In the genomic region with DNA sequence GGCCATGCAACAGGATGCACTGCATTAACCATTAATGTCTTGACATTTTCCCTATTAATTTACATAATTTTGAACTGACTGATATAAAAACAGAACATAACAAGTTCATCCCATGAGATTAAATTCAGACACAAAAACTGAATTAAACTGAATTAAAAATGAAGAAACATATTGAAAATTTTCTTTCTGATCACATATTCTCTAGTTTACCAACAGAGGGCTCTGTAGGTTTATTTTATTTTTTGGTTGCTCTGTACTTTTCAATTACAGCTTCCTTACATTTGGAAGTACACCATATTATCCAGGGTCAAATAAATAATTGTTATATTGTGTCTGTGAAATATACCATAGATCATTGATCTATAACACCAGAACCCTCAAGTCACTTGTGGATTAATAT, we compare ENCODE assay signal across 10 cellular contexts. TPM values are rescaled to one million over a fixed set of nuclear protein-coding genes. Genes with fewer than 3 reads are reported as not detected.
A peak's percentile ranks its signal among the peaks of the same experiment; 100 is the strongest.
DNase-seq lines count a peak whose midpoint lies in the region; ATAC-seq and TF ChIP-seq lines count a peak whose summit lies in the region.
"Had no signal": no experiment of that assay in that cellular context is flagged by ENCODE, and none has a peak within 500 bp of the region (broad histone marks: within the 10 kb centered on the region; RNA-seq: fewer than 3 reads in every experiment).

No MANE protein-coding gene starts in this region.

- no peak overlapping the region for H3K9ac ChIP-seq in smooth muscle cell (ENCODE audit: low read depth)

- POLR2A ChIA-PET in MCF 10A (lab: Yijun Ruan, JAX): interaction anchor here (0.8 kb wide), 1 partner anchor 1254 kb away, joined by 3 read pairs; no protein-coding TSS in a partner anchor

- H3K27ac ChIP-seq in breast epithelium: no peak overlapping the region
- no peak overlapping the region for H3K27ac ChIP-seq in esophagus muscularis mucosa (replicated peaks in 1 of 4)
- H3K27ac ChIP-seq in smooth muscle cell (ENCODE audit: low read depth): no peak overlapping the region

- peaks cover 21% of the 10 kb centered on the region for H3K27me3 Mint-ChIP-seq in MCF 10A (ENCODE audit: insufficient read depth, unreplicated experiment)
- H3K27me3 Mint-ChIP-seq: CD4-positive, alpha-beta T cell had no signal

- H3K4me2 ChIP-seq in smooth muscle cell: no peak overlapping the region

- DNase-seq in MCF 10A (ENCODE audit: unreplicated experiment) (no peak), breast epithelium (ENCODE audit: low spot score in 2 of 2) (no peak), NCI-H69 (lab: John Stamatoyannopoulos, UW) (peak; percentile 12), esophagus muscularis mucosa (ENCODE audit: extremely low spot score) (no peak), smooth muscle cell (lab: John Stamatoyannopoulos, UW; ENCODE audit: unreplicated experiment) (no peak), head of caudate nucleus (no peak), epidermal melanocyte (ENCODE audit: insufficient read length, low spot score) (no peak)
- DNase-seq: CD4-positive, alpha-beta T cell; NCI-H2171 had no signal

- no peak overlapping the region for H3K27ac Mint-ChIP-seq in MCF 10A (ENCODE audit: low read depth, unreplicated experiment)
- H3K27ac Mint-ChIP-seq: CD4-positive, alpha-beta T cell had no signal

- no TSS peak for BruUV-seq in MCF 10A (replicated peaks; lab: Mats Ljungman, UMichigan)

- H4K20me1 ChIP-seq in smooth muscle cell (ENCODE audit: low read depth): no peaks in the 10 kb centered on the region

- peak; percentile 36 for TF ChIP-seq CTCF in MCF 10A (IDR thresholded peaks at IDR 0.05; ENCODE audit: unreplicated experiment)
- peak in 1 of 3 donors; percentile 11 for TF ChIP-seq CTCF in breast epithelium (IDR thresholded peaks at IDR 0.05)
- peak; percentile 15 to 32 (median 26) for TF ChIP-seq CTCF in esophagus muscularis mucosa (IDR thresholded peaks at IDR 0.05)
- peak; percentile 35 for TF ChIP-seq CTCF in smooth muscle cell (IDR thresholded peaks at IDR 0.05; ENCODE audit: borderline replicate concordance, insufficient read depth, poor library complexity, severe bottlenecking)

- no peak overlapping the region for H3K4me3 Mint-ChIP-seq in MCF 10A (ENCODE audit: unreplicated experiment)
- H3K4me3 Mint-ChIP-seq: CD4-positive, alpha-beta T cell had no signal

- no peak for TF ChIP-seq EP300 in esophagus muscularis mucosa (IDR thresholded peaks at IDR 0.05)

- no peaks in the 10 kb centered on the region for H3K9me3 Mint-ChIP-seq in MCF 10A (ENCODE audit: unreplicated experiment)

- no peaks in the 10 kb centered on the region for H3K4me1 Mint-ChIP-seq in MCF 10A (ENCODE audit: insufficient read depth, unreplicated experiment)

- H3K4me3 ChIP-seq in breast epithelium (no peak overlapping the region), esophagus muscularis mucosa (no peak overlapping the region), smooth muscle cell (no peak overlapping the region)

- intact Hi-C loops in MCF 10A (cut with micrococcal nuclease) (loop anchor here (1.0 to 10.0 kb wide), 6 partner anchors 285 to 1765 kb away; no protein-coding TSS in a partner anchor), breast epithelium (cut with DNase I; ENCODE audit: low total_unique reads) (no loop called here), esophagus muscularis mucosa (cut with DNase I) (no loop called here), head of caudate nucleus (cut with DNase I) (no loop called here)

- H3K79me2 ChIP-seq in smooth muscle cell (ENCODE audit: low read depth): no peaks in the 10 kb centered on the region

- no peaks in the 10 kb centered on the region for H3K4me1 ChIP-seq in breast epithelium
- H3K4me1 ChIP-seq in esophagus muscularis mucosa: no peaks in the 10 kb centered on the region
- no peaks in the 10 kb centered on the region for H3K4me1 ChIP-seq in smooth muscle cell (ENCODE audit: low read depth)

- no peaks in the 10 kb centered on the region for H3K36me3 Mint-ChIP-seq in MCF 10A (ENCODE audit: insufficient read depth, unreplicated experiment)

- no peak for ATAC-seq in HG03460 (IDR thresholded peaks at IDR 0.05; ENCODE audit: unreplicated experiment)

- no peak overlapping the region for H2AFZ ChIP-seq in smooth muscle cell (ENCODE audit: low read depth)

- no peaks in the 10 kb centered on the region for H3F3A ChIP-seq in smooth muscle cell (ENCODE audit: low read depth)

- H3K36me3 ChIP-seq in breast epithelium (no peaks in the 10 kb centered on the region), esophagus muscularis mucosa (no peaks in the 10 kb centered on the region), smooth muscle cell (ENCODE audit: low read depth) (no peaks in the 10 kb centered on the region)

- peaks cover 0 to 4% of the 10 kb centered on the region in 2 donors for H3K27me3 ChIP-seq in breast epithelium
- no peaks in the 10 kb centered on the region for H3K27me3 ChIP-seq in esophagus muscularis mucosa
- no peaks in the 10 kb centered on the region for H3K27me3 ChIP-seq in smooth muscle cell (ENCODE audit: low read depth)

- H3K9me3 ChIP-seq in breast epithelium (no peaks in the 10 kb centered on the region), esophagus muscularis mucosa (no peaks in the 10 kb centered on the region), smooth muscle cell (replicated peaks; ENCODE audit: low read depth) (no peaks in the 10 kb centered on the region)

- CTCF ChIA-PET in MCF 10A (lab: Yijun Ruan, JAX): interaction anchor here (0.6 to 2.4 kb wide), 8 partner anchors 13 to 1766 kb away, joined by 3 to 8 read pairs (median 4); no protein-coding TSS in a partner anchor

- TF ChIP-seq POLR2A in breast epithelium (IDR thresholded peaks at IDR 0.05) (no peak), esophagus muscularis mucosa (IDR thresholded peaks at IDR 0.05; ENCODE audit: low read depth) (no peak)

RNA-seq across cellular contexts. Expression of a gene that starts 27.3 kb away (rescaled TPM):
- total RNA-seq in MCF 10A (2022): not detected in 2 replicates
- not detected for total RNA-seq in breast epithelium
- total RNA-seq in esophagus muscularis mucosa: not detected
- not detected in 2 replicates for total RNA-seq in smooth muscle cell
- polyA plus RNA-seq in smooth muscle cell: not detected in 2 replicates
- total RNA-seq: CD4-positive, alpha-beta T cell had no signal

RNA-seq across cellular contexts. Expression of a gene that starts 53.7 kb away (rescaled TPM):
- 0.44 TPM in 1 of 2 replicates, not detected in the other for total RNA-seq in MCF 10A (2022)
- 10 to 100 TPM in 1 of 3 donors, 1 to 10 TPM in 1, not detected in 1; 6.2 to 17.9 TPM for total RNA-seq in breast epithelium
- not detected for total RNA-seq in esophagus muscularis mucosa
- 1.6 and 2.2 TPM in 2 replicates for total RNA-seq in smooth muscle cell
- polyA plus RNA-seq in smooth muscle cell: 0.41 and 0.53 TPM in 2 replicates
- total RNA-seq: CD4-positive, alpha-beta T cell had no signal
